In the genomic region with DNA sequence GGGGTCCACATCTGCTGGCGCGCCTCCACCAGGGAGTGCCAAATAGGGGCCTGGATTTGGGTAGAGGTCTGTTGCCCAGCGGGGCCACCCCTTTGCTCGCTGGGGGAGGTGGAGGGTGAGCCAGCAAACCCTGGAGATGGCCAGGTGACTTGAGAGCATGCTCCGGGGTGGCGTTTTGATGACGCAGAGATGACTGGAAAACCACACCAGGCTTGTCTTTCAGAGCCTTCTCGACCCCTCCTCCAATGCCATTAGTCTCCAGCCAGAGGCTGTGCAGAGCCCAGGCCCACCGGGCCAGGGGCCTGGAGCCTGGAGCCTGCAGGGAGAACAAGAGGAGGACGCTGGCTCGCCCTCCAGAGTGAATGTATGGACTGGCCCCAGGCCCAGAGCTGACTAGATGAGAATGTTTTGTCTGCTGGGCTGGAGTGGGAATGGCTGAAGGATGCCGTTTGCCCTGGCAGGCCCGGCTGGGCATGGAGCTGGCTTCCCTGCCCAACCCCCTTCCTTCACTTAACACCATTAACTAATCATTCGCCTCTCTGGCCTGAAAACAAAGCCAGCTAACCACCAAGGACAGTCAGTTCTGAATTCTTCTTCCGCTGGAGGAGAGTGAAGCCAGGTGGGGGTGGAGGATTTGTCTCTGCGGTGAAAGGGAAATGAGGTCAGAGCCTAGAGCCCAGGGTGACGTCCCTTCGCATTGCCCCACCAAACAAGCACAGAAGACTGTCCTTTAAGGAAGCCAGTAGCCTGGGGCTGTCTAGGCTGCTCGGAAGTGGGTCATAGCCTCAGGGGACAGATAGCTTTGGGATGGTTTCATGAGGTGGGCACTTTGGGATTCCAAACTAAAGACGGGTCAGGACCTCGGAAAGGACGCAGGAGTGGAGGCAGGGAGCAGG, we compare ENCODE assay signal across 1 cellular context.
TF ChIP-seq lines count a peak whose summit lies in the region.

No MANE protein-coding gene starts in this region.

TF ChIP-seq in K562, 482 proteins besides CTCF, POLR2A, EP300 and RAD21 (continues in another document):
- no peak for TF ChIP-seq ZNF121 (CRISPR knock-in tag; conservative IDR thresholded peaks at IDR 0.05)
- TF ChIP-seq HNRNPUL1 (IDR thresholded peaks at IDR 0.05; ENCODE audit: low read length) = no peak
- peak; percentile 74 for TF ChIP-seq SP1 (CRISPR knock-in tag; IDR thresholded peaks at IDR 0.05)
- TF ChIP-seq ZNF76 (CRISPR knock-in tag; IDR thresholded peaks at IDR 0.05; ENCODE audit: borderline replicate concordance) = no peak
- TF ChIP-seq CEBPB (tag; IDR thresholded peaks at IDR 0.05) = peak; percentile 53; the same call in 1 of the 2 replicates
- no peak for TF ChIP-seq NR4A1 (CRISPR knock-in tag; IDR thresholded peaks at IDR 0.05)
- 0 out of 2 replicates have a peak, but pooled peaks have one; percentile 14 for TF ChIP-seq NR4A1 (tag; IDR thresholded peaks at IDR 0.05)
- 0 out of 4 replicates have a peak, but pooled peaks of 1 of the 2 experiments have one; percentile 18 for TF ChIP-seq MNT (conservative IDR thresholded peaks at IDR 0.05)
- TF ChIP-seq ETS1 (conservative IDR thresholded peaks at IDR 0.05; ENCODE audit: control insufficient read depth, low read depth, low read length) = no peak
- no peak for TF ChIP-seq ELF2 (CRISPR knock-in tag; IDR thresholded peaks at IDR 0.05)
- TF ChIP-seq THRA (IDR thresholded peaks at IDR 0.05) = no peak
- peak; percentile 34; the same call in 1 of the 2 replicates for TF ChIP-seq PML (IDR thresholded peaks at IDR 0.05; ENCODE audit: low read length)
- no peak for TF ChIP-seq ZKSCAN1 (IDR thresholded peaks at IDR 0.05; ENCODE audit: low read depth, low read length)
- no peak for TF ChIP-seq CUX1 (CRISPR knock-in tag; IDR thresholded peaks at IDR 0.05)
- TF ChIP-seq GABPA (tag; conservative IDR thresholded peaks at IDR 0.05; ENCODE audit: low read depth) = peak; percentile 90
- 0 out of 2 replicates have a peak, but pooled peaks have one; percentile 55 for TF ChIP-seq ZBTB17 (CRISPR knock-in tag; IDR thresholded peaks at IDR 0.05)
- TF ChIP-seq, protein P1, sequence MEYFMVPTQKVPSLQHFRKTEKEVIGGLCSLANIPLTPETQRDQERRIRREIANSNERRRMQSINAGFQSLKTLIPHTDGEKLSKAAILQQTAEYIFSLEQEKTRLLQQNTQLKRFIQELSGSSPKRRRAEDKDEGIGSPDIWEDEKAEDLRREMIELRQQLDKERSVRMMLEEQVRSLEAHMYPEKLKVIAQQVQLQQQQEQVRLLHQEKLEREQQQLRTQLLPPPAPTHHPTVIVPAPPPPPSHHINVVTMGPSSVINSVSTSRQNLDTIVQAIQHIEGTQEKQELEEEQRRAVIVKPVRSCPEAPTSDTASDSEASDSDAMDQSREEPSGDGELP (CRISPR knock-in tag; IDR thresholded peaks at IDR 0.05; ENCODE audit: borderline replicate concordance) = peak; percentile 25; the same call in 1 of the 2 replicates
- peak; percentile 79 for TF ChIP-seq JUND (IDR thresholded peaks at IDR 0.05; ENCODE audit: borderline replicate concordance, low read depth, low read length)
- peak; percentile 66; the same call in 1 of the 3 replicates for TF ChIP-seq JUND (tag; IDR thresholded peaks at IDR 0.05; ENCODE audit: borderline replicate concordance, low read depth, low read length)
- no peak for TF ChIP-seq ZNF41 (CRISPR knock-in tag; conservative IDR thresholded peaks at IDR 0.05)
- TF ChIP-seq NEUROD1 (IDR thresholded peaks at IDR 0.05; ENCODE audit: borderline replicate concordance, low read depth, low read length, partially characterized antibody) = peak; percentile 67
- TF ChIP-seq NRF1 (conservative IDR thresholded peaks at IDR 0.05 in 1 of 2, IDR thresholded peaks at IDR 0.05 in 1 of 2) = peak; percentile 68 to 74
- peak in 1 of 2 experiments; percentile 8; a peak in 1 of 4 replicates for TF ChIP-seq TRIM24 (IDR thresholded peaks at IDR 0.05)
- TF ChIP-seq ZNF583 (CRISPR knock-in tag; IDR thresholded peaks at IDR 0.05) = peak; percentile 56; the same call in 1 of the 2 replicates
- TF ChIP-seq KAT7 (CRISPR knock-in tag; IDR thresholded peaks at IDR 0.05; ENCODE audit: borderline replicate concordance) = peak; percentile 79; the same call in 1 of the 2 replicates
- peak; percentile 77 for TF ChIP-seq TAF1 (IDR thresholded peaks at IDR 0.05; ENCODE audit: control insufficient read depth, extremely low read depth, insufficient read depth, low read length, severe bottlenecking)
- TF ChIP-seq, protein P2, sequence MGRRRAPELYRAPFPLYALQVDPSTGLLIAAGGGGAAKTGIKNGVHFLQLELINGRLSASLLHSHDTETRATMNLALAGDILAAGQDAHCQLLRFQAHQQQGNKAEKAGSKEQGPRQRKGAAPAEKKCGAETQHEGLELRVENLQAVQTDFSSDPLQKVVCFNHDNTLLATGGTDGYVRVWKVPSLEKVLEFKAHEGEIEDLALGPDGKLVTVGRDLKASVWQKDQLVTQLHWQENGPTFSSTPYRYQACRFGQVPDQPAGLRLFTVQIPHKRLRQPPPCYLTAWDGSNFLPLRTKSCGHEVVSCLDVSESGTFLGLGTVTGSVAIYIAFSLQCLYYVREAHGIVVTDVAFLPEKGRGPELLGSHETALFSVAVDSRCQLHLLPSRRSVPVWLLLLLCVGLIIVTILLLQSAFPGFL (CRISPR knock-in tag; IDR thresholded peaks at IDR 0.05) = 0 out of 2 replicates have a peak, but pooled peaks have one; percentile 51
- TF ChIP-seq ZNF24 (IDR thresholded peaks at IDR 0.05) = no peak
- TF ChIP-seq ZNF140 (CRISPR knock-in tag; IDR thresholded peaks at IDR 0.05) = no peak
- TF ChIP-seq EP400 (IDR thresholded peaks at IDR 0.05) = 0 out of 2 replicates have a peak, but pooled peaks have one; percentile 20
- TF ChIP-seq CBX3 (IDR thresholded peaks at IDR 0.05; ENCODE audit: borderline replicate concordance in 1 of 2, low read length in 2 of 2) = 0 out of 3 replicates have a peak, but pooled peaks of 1 of the 2 experiments have one; percentile 20
- peak; percentile 55 for TF ChIP-seq FOSL1 (tag; conservative IDR thresholded peaks at IDR 0.05)
- TF ChIP-seq CREM (IDR thresholded peaks at IDR 0.05; ENCODE audit: low read depth) = peak; percentile 97
- TF ChIP-seq THRAP3 (IDR thresholded peaks at IDR 0.05; ENCODE audit: borderline replicate concordance) = no peak
- 0 out of 4 replicates have a peak, but pooled peaks of 1 of the 2 experiments have one; percentile 10 for TF ChIP-seq ARNT (IDR thresholded peaks at IDR 0.05)
- TF ChIP-seq ZNF165 (CRISPR knock-in tag; IDR thresholded peaks at IDR 0.05; ENCODE audit: borderline replicate concordance) = no peak
- no peak for TF ChIP-seq ZEB2 (IDR thresholded peaks at IDR 0.05)
- TF ChIP-seq FOXK1 (CRISPR knock-in tag; IDR thresholded peaks at IDR 0.05; ENCODE audit: borderline replicate concordance) = 0 out of 2 replicates have a peak, but pooled peaks have one; percentile 63
- peak; percentile 91 for TF ChIP-seq GABPB1 (CRISPR knock-in tag; IDR thresholded peaks at IDR 0.05)
- TF ChIP-seq, protein P3, sequence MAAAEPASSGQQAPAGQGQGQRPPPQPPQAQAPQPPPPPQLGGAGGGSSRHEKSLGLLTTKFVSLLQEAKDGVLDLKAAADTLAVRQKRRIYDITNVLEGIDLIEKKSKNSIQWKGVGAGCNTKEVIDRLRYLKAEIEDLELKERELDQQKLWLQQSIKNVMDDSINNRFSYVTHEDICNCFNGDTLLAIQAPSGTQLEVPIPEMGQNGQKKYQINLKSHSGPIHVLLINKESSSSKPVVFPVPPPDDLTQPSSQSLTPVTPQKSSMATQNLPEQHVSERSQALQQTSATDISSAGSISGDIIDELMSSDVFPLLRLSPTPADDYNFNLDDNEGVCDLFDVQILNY (CRISPR knock-in tag; IDR thresholded peaks at IDR 0.05) = no peak
- peak; percentile 90 for TF ChIP-seq FOXP4 (CRISPR knock-in tag; IDR thresholded peaks at IDR 0.05; ENCODE audit: borderline replicate concordance)
- TF ChIP-seq RBBP5 (IDR thresholded peaks at IDR 0.05; ENCODE audit: borderline replicate concordance, insufficient read depth, low read length, poor library complexity, severe bottlenecking) = no peak
- TF ChIP-seq BDP1 (IDR thresholded peaks at IDR 0.05; ENCODE audit: insufficient read depth, insufficient read length) = no peak
- TF ChIP-seq EZH2 (IDR thresholded peaks at IDR 0.05; ENCODE audit: borderline replicate concordance, low read depth, low read length) = no peak
- TF ChIP-seq, protein P4, sequence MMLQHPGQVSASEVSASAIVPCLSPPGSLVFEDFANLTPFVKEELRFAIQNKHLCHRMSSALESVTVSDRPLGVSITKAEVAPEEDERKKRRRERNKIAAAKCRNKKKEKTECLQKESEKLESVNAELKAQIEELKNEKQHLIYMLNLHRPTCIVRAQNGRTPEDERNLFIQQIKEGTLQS (IDR thresholded peaks at IDR 0.05) = peak; percentile 54; the same call in 1 of the 2 replicates
- TF ChIP-seq, protein P4 (CRISPR knock-in tag; conservative IDR thresholded peaks at IDR 0.05) = no peak
- no peak for TF ChIP-seq RBM25 (IDR thresholded peaks at IDR 0.05; ENCODE audit: low read depth, low read length, severe bottlenecking)
